8 cellular contexts compared by ENCODE assay signal in genomic region chr2:142877265-142877756, GRCh38. TPM values are rescaled to one million over a fixed set of nuclear protein-coding genes. Genes with fewer than 3 reads are reported as not detected.
DNase-seq lines count a peak whose midpoint lies in the region; ATAC-seq and TF ChIP-seq lines count a peak whose summit lies in the region.

KYNU (plus strand) TSS chr2:142877664; CDS start chr2:142885368, 7,704 bp downstream.

- WGBS in right lobe of liver (ENCODE audit: insufficient coverage, low coverage, low lambda C conversion rate, missing lambda C conversion rate): 18% methylated on average over 2 of the region's 2 CpGs
- no CpG with 5 or more reads among the region's 2 CpGs for WGBS in neuronal stem cell (ENCODE audit: extremely low coverage in 2 of 2, insufficient read length in 2 of 2, insufficient replicate concordance in 1 of 2), 2 donors

- no peak within 1 kb of the TSS for H4K8ac ChIP-seq in neuronal stem cell (ENCODE audit: low read depth, low read length)

- H2AK5ac ChIP-seq in neuronal stem cell (ENCODE audit: low read depth, low read length): no peak within 1 kb of the TSS

- DNase-seq in NOMO-1 treated with dmso at 0.1 percent for 144 hours (lab: John Stamatoyannopoulos, UW; ENCODE audit: unreplicated experiment): peak; percentile 71
- DNase-seq in right lobe of liver: peak in 1 of 3 donors; percentile 78
- no peak for DNase-seq in T-helper 2 cell
- no peak for DNase-seq in RPMI8226
- DNase-seq in neuronal stem cell (ENCODE audit: low spot score): no peak
- no peak for DNase-seq in cerebellar cortex (ENCODE audit: low spot score)

- H3K9ac ChIP-seq in neuronal stem cell (ENCODE audit: low read depth, low read length, poor library complexity): no peak within 1 kb of the TSS

- no peak within 1 kb of the TSS for H3K18ac ChIP-seq in neuronal stem cell (ENCODE audit: low read length)

- H3K9me3 ChIP-seq in right lobe of liver: no peaks in the 10 kb centered on the region
- no peaks in the 10 kb centered on the region for H3K9me3 ChIP-seq in neuronal stem cell (replicated peaks in 1 of 2; ENCODE audit: control insufficient read depth in 2 of 2, insufficient read depth in 1 of 2, low read depth in 1 of 2, low read length in 2 of 2)

- H3K4me1 ChIP-seq in right lobe of liver (peaks cover 0 to 59% (median 17%) of the 10 kb centered on the region in 4 donors), neuronal stem cell (ENCODE audit: control insufficient read depth in 2 of 2, insufficient read depth in 1 of 2, low read depth in 1 of 2, low read length in 2 of 2) (no peaks in the 10 kb centered on the region)

- intact Hi-C loops in right lobe of liver (cut with DNase I): no loop called here

- no peak within 1 kb of the TSS for H2BK15ac ChIP-seq in neuronal stem cell (ENCODE audit: low read length)

- H2AFZ ChIP-seq in neuronal stem cell (ENCODE audit: low read length): no peak within 1 kb of the TSS

- H2BK12ac ChIP-seq in neuronal stem cell (ENCODE audit: low read length): no peak within 1 kb of the TSS

- no peak within 1 kb of the TSS for H2BK120ac ChIP-seq in neuronal stem cell (ENCODE audit: low read depth, low read length)

- TF ChIP-seq POLR2A in GM18505 (IDR thresholded peaks at IDR 0.05; ENCODE audit: borderline replicate concordance, extremely low read depth, insufficient read depth, insufficient read length) (peak; percentile 47), right lobe of liver (IDR thresholded peaks at IDR 0.05) (peak; percentile 56)

- H3K14ac ChIP-seq in neuronal stem cell (ENCODE audit: low read length): no peak within 1 kb of the TSS

- H3K4me3 ChIP-seq in right lobe of liver (peak within 1 kb of the TSS; percentile 29 to 58 (median 58)), neuronal stem cell (ENCODE audit: low read length in 2 of 2) (no peak within 1 kb of the TSS)

- H3K4me2 ChIP-seq in neuronal stem cell (ENCODE audit: insufficient read depth, low read length, poor library complexity, severe bottlenecking): no peak within 1 kb of the TSS

- H2BK5ac ChIP-seq in neuronal stem cell (ENCODE audit: low read length): no peak within 1 kb of the TSS

- no peaks in the 10 kb centered on the region for H3K36me3 ChIP-seq in right lobe of liver
- no peaks in the 10 kb centered on the region for H3K36me3 ChIP-seq in neuronal stem cell (replicated peaks in 1 of 2; ENCODE audit: control insufficient read depth in 2 of 2, insufficient read depth in 2 of 2, low read length in 2 of 2)

- peak; percentile 19 to 32 (median 26) for TF ChIP-seq CTCF in right lobe of liver (IDR thresholded peaks at IDR 0.05)

- no peaks in the 10 kb centered on the region for H3K27me3 ChIP-seq in right lobe of liver
- H3K27me3 ChIP-seq in neuronal stem cell (ENCODE audit: control insufficient read depth in 3 of 3, insufficient read depth in 3 of 3, low read depth in 1 of 3, low read length in 3 of 3): no peaks in the 10 kb centered on the region

- no peaks in the 10 kb centered on the region for H3K79me1 ChIP-seq in neuronal stem cell (ENCODE audit: low read depth, low read length)

- H4K91ac ChIP-seq in neuronal stem cell (ENCODE audit: low read depth, low read length, poor library complexity): no peak within 1 kb of the TSS

- ATAC-seq in GM18505 (IDR thresholded peaks at IDR 0.05; ENCODE audit: unreplicated experiment) (peak; percentile 51), HG02610 (IDR thresholded peaks at IDR 0.05; ENCODE audit: unreplicated experiment) (peak; percentile 53), right lobe of liver (peak; percentile 65 to 88 (median 81))

- no peak within 1 kb of the TSS for H3K4ac ChIP-seq in neuronal stem cell (ENCODE audit: low read length)

- no peak within 1 kb of the TSS for H3K23ac ChIP-seq in neuronal stem cell (ENCODE audit: low read depth, low read length, poor library complexity)

- H3K27ac ChIP-seq in right lobe of liver (peak within 1 kb of the TSS; percentile 63 to 78 (median 78)), neuronal stem cell (replicated peaks; ENCODE audit: low read length) (no peak within 1 kb of the TSS)

RNA-seq across cellular contexts. Expression of gene KYNU, which starts in this region (rescaled TPM):
- 10 to 100 TPM; 37.0 to 47.5 (median 40.7) TPM for total RNA-seq in right lobe of liver
- polyA plus RNA-seq in neuronal stem cell (2013, experiment 1 of 2): 0.03 TPM
- 0.04 TPM for polyA plus RNA-seq in neuronal stem cell (2013, experiment 2 of 2)

Comparison
In these comparisons a context has a peak if more than half of its experiments do, and no peak if none do; other contexts are left out.
1. H3K4me3 ChIP-seq: peak in right lobe of liver (3 of 3); none in neuronal stem cell (0 of 2).
2. Peak in every context shown above with its lines, with median percentiles within 50 percentile points of each other: ATAC-seq.